ENCODE assay signal across 9 cellular contexts in genomic region chr22:46057206-46057605, GRCh38.
DNase-seq lines count a peak whose midpoint lies in the region; ATAC-seq and TF ChIP-seq lines count a peak whose summit lies in the region.
"Had no signal": no experiment of that assay in that cellular context is flagged by ENCODE, and none has a peak within 500 bp of the region (broad histone marks: within the 10 kb centered on the region; RNA-seq: fewer than 3 reads in every experiment).

No MANE protein-coding gene starts in this region.

- peak overlapping the region in 1 of 2 donors; percentile 69 for H3K4me3 ChIP-seq in muscle layer of colon (ENCODE audit: low read depth in 1 of 2, low read length in 2 of 2)

- peaks cover 62% of the 10 kb centered on the region for H3K4me1 ChIP-seq in muscle layer of colon (ENCODE audit: insufficient read depth, low read length)

- no peaks in the 10 kb centered on the region for H3K9me3 ChIP-seq in muscle layer of colon (ENCODE audit: low read length)

- peak overlapping the region; percentile 100 for H3K27ac ChIP-seq in 22Rv1
- H3K27ac ChIP-seq in caudate nucleus (ENCODE audit: low read depth, low read length): peak overlapping the region; percentile 99
- peak overlapping the region; percentile 75 for H3K27ac ChIP-seq in muscle layer of colon (ENCODE audit: low read depth, low read length)

- TF ChIP-seq CTCF in 22Rv1 (IDR thresholded peaks at IDR 0.05): no peak
- TF ChIP-seq CTCF in GM13977 (IDR thresholded peaks at IDR 0.05; ENCODE audit: extremely low read depth, insufficient read depth, missing control alignments): no peak

- no peak for ATAC-seq in HG03342 (IDR thresholded peaks at IDR 0.05; ENCODE audit: unreplicated experiment)

- in situ Hi-C loops in GM13977 (cut with MboI; ENCODE audit: low pct_unique_long_range_greater_than_20kb, low sequenced_read_pairs, unreplicated experiment): no loop called here

- H3K27me3 ChIP-seq in muscle layer of colon (ENCODE audit: control insufficient read depth in 1 of 2, insufficient read depth in 2 of 2, low read length in 2 of 2): no peaks in the 10 kb centered on the region

- peak; percentile 62 for DNase-seq in KG1 (lab: John Stamatoyannopoulos, UW)
- no peak for DNase-seq in caudate nucleus (lab: John Stamatoyannopoulos, UW)
- no peak for DNase-seq in GM13977 (ENCODE audit: low spot score)
- DNase-seq in stimulated activated CD4-positive, alpha-beta T cell treated with anti-CD3 and anti-CD28 coated beads, Interleukin-2, amount 100 ng/mL, for 24 hours: no peak
- DNase-seq in foreskin melanocyte: no peak
- DNase-seq: GDM1 had no signal

- H3K9ac ChIP-seq in muscle layer of colon (ENCODE audit: low read length): peak overlapping the region; percentile 73

- peaks cover 2% of the 10 kb centered on the region for H3K36me3 ChIP-seq in muscle layer of colon (ENCODE audit: insufficient read depth, low read length)
